In genomic region chr17:36609498-36609862, GRCh38 we compare ENCODE assay signal across 18 cellular contexts.
"Had no signal": no experiment of that assay in that cellular context is flagged by ENCODE, and none has a peak within 500 bp of the region (broad histone marks: within the 10 kb centered on the region; RNA-seq: fewer than 3 reads in every experiment).

No MANE protein-coding gene starts in this region.

- H3K27ac Mint-ChIP-seq: activated CD4-positive, alpha-beta memory T cell treated with anti-CD3 and anti-CD28 coated beads, Interleukin-2, amount 10 ng/mL, durations not matched to agents 7 days and 5 days; activated CD4-positive, alpha-beta T cell treated with anti-CD3 and anti-CD28 coated beads for 36 hours; activated naive CD4-positive, alpha-beta T cell treated with anti-CD3 and anti-CD28 coated beads for 36 hours had no signal

- H3K9me3 ChIP-seq: neutrophil, pancreas, suprapubic skin, vagina had no signal

- ATAC-seq: naive thymus-derived CD8-positive, alpha-beta T cell had no signal

- DNase-seq: activated CD8-positive, alpha-beta memory T cell treated with anti-CD3 and anti-CD28 coated beads, Interleukin-2, amount 50 U/mL, for 4 hours; activated T-cell treated with anti-CD3 and anti-CD28 coated beads, Interleukin-2, amount 50 U/mL, for 4 hours; central memory CD4-positive, alpha-beta T cell; stimulated activated CD4-positive, alpha-beta T cell treated with anti-CD3 and anti-CD28 coated beads, Interleukin-4, amount 100 ng/mL, for 1 hour; stimulated activated naive CD8-positive, alpha-beta T cell treated with anti-CD3 and anti-CD28 coated beads, Interleukin-15, amount 100 ng/mL, for 72 hours had no signal

- H3K27me3 ChIP-seq: brain microvascular endothelial cell, dorsolateral prefrontal cortex, foreskin keratinocyte, hepatocyte, neutrophil, pancreas, vagina had no signal

- H3K27ac ChIP-seq: brain microvascular endothelial cell, foreskin keratinocyte, hepatocyte, pancreas, suprapubic skin, vagina had no signal

- H3K9me3 Mint-ChIP-seq: activated CD4-positive, alpha-beta memory T cell treated with anti-CD3 and anti-CD28 coated beads, Interleukin-2, amount 10 ng/mL, durations not matched to agents 7 days and 5 days; activated naive CD4-positive, alpha-beta T cell treated with anti-CD3 and anti-CD28 coated beads for 36 hours; activated T-cell treated with anti-CD3 and anti-CD28 coated beads, Interleukin-2, amount 50 U/mL, for 4 hours; naive thymus-derived CD8-positive, alpha-beta T cell; stimulated activated naive CD8-positive, alpha-beta T cell treated with anti-CD3 and anti-CD28 coated beads, Interleukin-15, amount 100 ng/mL, for 72 hours had no signal

- H3K79me2 ChIP-seq: hepatocyte had no signal

- H3K4me2 ChIP-seq: hepatocyte, smooth muscle cell had no signal

- H3K4me3 Mint-ChIP-seq: activated CD4-positive, alpha-beta memory T cell treated with anti-CD3 and anti-CD28 coated beads, Interleukin-2, amount 10 ng/mL, durations not matched to agents 7 days and 5 days; activated CD4-positive, alpha-beta T cell treated with anti-CD3 and anti-CD28 coated beads for 36 hours; activated naive CD4-positive, alpha-beta T cell treated with anti-CD3 and anti-CD28 coated beads for 36 hours; activated T-cell treated with anti-CD3 and anti-CD28 coated beads, Interleukin-2, amount 50 U/mL, for 4 hours; naive thymus-derived CD8-positive, alpha-beta T cell; stimulated activated naive CD8-positive, alpha-beta T cell treated with anti-CD3 and anti-CD28 coated beads, Interleukin-15, amount 100 ng/mL, for 72 hours had no signal

- H3K4me3 ChIP-seq: hepatocyte, pancreas, smooth muscle cell, suprapubic skin, vagina had no signal

- H3K27me3 Mint-ChIP-seq: activated CD4-positive, alpha-beta memory T cell treated with anti-CD3 and anti-CD28 coated beads, Interleukin-2, amount 10 ng/mL, durations not matched to agents 7 days and 5 days; activated CD4-positive, alpha-beta T cell treated with anti-CD3 and anti-CD28 coated beads for 36 hours; naive thymus-derived CD8-positive, alpha-beta T cell; stimulated activated naive CD8-positive, alpha-beta T cell treated with anti-CD3 and anti-CD28 coated beads, Interleukin-15, amount 100 ng/mL, for 72 hours had no signal

- H2AFZ ChIP-seq: hepatocyte had no signal

- H3K4me1 ChIP-seq: foreskin keratinocyte, pancreas had no signal

- H3K36me3 ChIP-seq: neutrophil, pancreas, vagina had no signal
